3 cellular contexts compared by ENCODE assay signal in the genomic region with DNA sequence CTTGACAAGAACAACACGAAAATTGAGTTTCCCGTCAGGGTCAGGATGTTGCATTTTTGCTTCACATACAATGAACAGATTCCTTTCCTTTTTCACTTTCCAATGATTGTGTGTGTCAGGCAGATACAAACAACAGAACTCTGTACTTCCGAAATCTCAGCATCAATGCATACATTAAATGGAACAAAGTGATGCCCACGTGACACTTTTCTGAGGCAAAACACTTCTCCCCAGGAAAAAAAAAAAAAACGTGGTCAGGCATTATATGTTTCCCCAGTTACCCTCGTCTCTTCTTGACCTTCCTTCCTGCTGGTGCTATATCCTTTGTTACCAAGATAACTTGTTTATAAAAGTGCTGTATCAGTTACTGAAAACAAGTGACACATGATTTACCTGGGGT.
A peak's percentile ranks its signal among the peaks of the same experiment; 100 is the strongest.
TF ChIP-seq lines count a peak whose summit lies in the region.

No MANE protein-coding gene starts in this region.

TF ChIP-seq in liver, 16 proteins besides CTCF, POLR2A, EP300 and RAD21:
- TF ChIP-seq NR2F2 (IDR thresholded peaks at IDR 0.05) (peak; percentile 50), FOXA2 (IDR thresholded peaks at IDR 0.05) (no peak)

TF ChIP-seq in HepG2, 621 proteins besides CTCF, POLR2A, EP300 and RAD21:
- TF ChIP-seq, protein P1, sequence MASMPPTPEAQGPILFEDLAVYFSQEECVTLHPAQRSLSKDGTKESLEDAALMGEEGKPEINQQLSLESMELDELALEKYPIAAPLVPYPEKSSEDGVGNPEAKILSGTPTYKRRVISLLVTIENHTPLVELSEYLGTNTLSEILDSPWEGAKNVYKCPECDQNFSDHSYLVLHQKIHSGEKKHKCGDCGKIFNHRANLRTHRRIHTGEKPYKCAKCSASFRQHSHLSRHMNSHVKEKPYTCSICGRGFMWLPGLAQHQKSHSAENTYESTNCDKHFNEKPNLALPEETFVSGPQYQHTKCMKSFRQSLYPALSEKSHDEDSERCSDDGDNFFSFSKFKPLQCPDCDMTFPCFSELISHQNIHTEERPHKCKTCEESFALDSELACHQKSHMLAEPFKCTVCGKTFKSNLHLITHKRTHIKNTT (CRISPR knock-in tag; IDR thresholded peaks at IDR 0.05), result no peak
- TF ChIP-seq ZNF615 (CRISPR knock-in tag; IDR thresholded peaks at IDR 0.05; ENCODE audit: borderline replicate concordance) (no peak), ZNF678 (CRISPR knock-in tag; IDR thresholded peaks at IDR 0.05) (no peak)
- TF ChIP-seq, protein P2, sequence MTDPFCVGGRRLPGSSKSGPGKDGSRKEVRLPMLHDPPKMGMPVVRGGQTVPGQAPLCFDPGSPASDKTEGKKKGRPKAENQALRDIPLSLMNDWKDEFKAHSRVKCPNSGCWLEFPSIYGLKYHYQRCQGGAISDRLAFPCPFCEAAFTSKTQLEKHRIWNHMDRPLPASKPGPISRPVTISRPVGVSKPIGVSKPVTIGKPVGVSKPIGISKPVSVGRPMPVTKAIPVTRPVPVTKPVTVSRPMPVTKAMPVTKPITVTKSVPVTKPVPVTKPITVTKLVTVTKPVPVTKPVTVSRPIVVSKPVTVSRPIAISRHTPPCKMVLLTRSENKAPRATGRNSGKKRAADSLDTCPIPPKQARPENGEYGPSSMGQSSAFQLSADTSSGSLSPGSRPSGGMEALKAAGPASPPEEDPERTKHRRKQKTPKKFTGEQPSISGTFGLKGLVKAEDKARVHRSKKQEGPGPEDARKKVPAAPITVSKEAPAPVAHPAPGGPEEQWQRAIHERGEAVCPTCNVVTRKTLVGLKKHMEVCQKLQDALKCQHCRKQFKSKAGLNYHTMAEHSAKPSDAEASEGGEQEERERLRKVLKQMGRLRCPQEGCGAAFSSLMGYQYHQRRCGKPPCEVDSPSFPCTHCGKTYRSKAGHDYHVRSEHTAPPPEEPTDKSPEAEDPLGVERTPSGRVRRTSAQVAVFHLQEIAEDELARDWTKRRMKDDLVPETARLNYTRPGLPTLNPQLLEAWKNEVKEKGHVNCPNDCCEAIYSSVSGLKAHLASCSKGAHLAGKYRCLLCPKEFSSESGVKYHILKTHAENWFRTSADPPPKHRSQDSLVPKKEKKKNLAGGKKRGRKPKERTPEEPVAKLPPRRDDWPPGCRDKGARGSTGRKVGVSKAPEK (CRISPR knock-in tag; IDR thresholded peaks at IDR 0.05; ENCODE audit: borderline replicate concordance), result no peak
TF ChIP-seq in HepG2: peak in this region for 0.

TF ChIP-seq in H1, 55 proteins besides CTCF, POLR2A, EP300 and RAD21:
- TF ChIP-seq SP2 (IDR thresholded peaks at IDR 0.05; ENCODE audit: low read length) (no peak), SIRT6 (IDR thresholded peaks at IDR 0.05; ENCODE audit: low read length) (no peak), CBX8 (IDR thresholded peaks at IDR 0.05; ENCODE audit: borderline replicate concordance, low read depth, low read length) (no peak), EGR1 (IDR thresholded peaks at IDR 0.05; ENCODE audit: borderline replicate concordance, low read depth, low read length) (no peak), TBP (IDR thresholded peaks at IDR 0.05; ENCODE audit: low read depth, low read length) (no peak), USF2 (IDR thresholded peaks at IDR 0.05; ENCODE audit: low read length) (no peak), PHF8 (conservative IDR thresholded peaks at IDR 0.05; ENCODE audit: low read depth, low read length) (no peak), JUND (IDR thresholded peaks at IDR 0.05; ENCODE audit: low read length) (no peak), EZH2 (IDR thresholded peaks at IDR 0.05; ENCODE audit: low read depth, low read length, severe bottlenecking) (no peak), MAFK (IDR thresholded peaks at IDR 0.05; ENCODE audit: low read depth, low read length) (no peak), POU5F1 (IDR thresholded peaks at IDR 0.05; ENCODE audit: low read depth, low read length) (no peak), TCF12 (IDR thresholded peaks at IDR 0.05; ENCODE audit: low read depth, low read length) (no peak), CBX5 (IDR thresholded peaks at IDR 0.05; ENCODE audit: low read depth, low read length) (no peak), SRF (IDR thresholded peaks at IDR 0.05; ENCODE audit: low read depth, low read length) (no peak), SUZ12 (IDR thresholded peaks at IDR 0.05; ENCODE audit: low read length) (no peak), ASH2L (IDR thresholded peaks at IDR 0.05; ENCODE audit: low read length) (no peak)
- TF ChIP-seq, protein P3, sequence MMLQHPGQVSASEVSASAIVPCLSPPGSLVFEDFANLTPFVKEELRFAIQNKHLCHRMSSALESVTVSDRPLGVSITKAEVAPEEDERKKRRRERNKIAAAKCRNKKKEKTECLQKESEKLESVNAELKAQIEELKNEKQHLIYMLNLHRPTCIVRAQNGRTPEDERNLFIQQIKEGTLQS (IDR thresholded peaks at IDR 0.05; ENCODE audit: insufficient read depth, low read depth, low read length), result no peak
- TF ChIP-seq, protein P4, sequence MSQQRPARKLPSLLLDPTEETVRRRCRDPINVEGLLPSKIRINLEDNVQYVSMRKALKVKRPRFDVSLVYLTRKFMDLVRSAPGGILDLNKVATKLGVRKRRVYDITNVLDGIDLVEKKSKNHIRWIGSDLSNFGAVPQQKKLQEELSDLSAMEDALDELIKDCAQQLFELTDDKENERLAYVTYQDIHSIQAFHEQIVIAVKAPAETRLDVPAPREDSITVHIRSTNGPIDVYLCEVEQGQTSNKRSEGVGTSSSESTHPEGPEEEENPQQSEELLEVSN (IDR thresholded peaks at IDR 0.05), result no peak
